Comparison of ENCODE assay signal across 10 cellular contexts in genomic region chr12:67107751-67108269, GRCh38.
"Had no signal": no experiment of that assay in that cellular context is flagged by ENCODE, and none has a peak within 500 bp of the region (broad histone marks: within the 10 kb centered on the region; RNA-seq: fewer than 3 reads in every experiment).

No MANE protein-coding gene starts in this region.

- ATAC-seq: activated naive CD4-positive, alpha-beta T cell treated with anti-CD3 and anti-CD28 coated beads, Interleukin-2, amount 50 U/mL, for 72 hours; effector memory CD8-positive, alpha-beta T cell; left ventricle myocardium superior; mucosa of descending colon had no signal

- H3K9me3 ChIP-seq: mucosa of descending colon had no signal

- DNase-seq: activated CD4-positive, alpha-beta T cell treated with anti-CD3 and anti-CD28 coated beads, Interleukin-2, amount 50 U/mL, for 4 hours; activated CD4-positive, CD25-positive, alpha-beta regulatory T cell treated with anti-CD3 and anti-CD28 coated beads, Interleukin-2, amount 50 U/mL, for 72 hours; activated gamma-delta T cell treated with Interleukin-2 at 50 U/mL for 16 hours; effector memory CD8-positive, alpha-beta T cell; left ventricle myocardium superior; mucosa of descending colon; naive B cell; retina; stimulated activated naive CD4-positive, alpha-beta T cell had no signal

- H3K4me3 ChIP-seq: mucosa of descending colon had no signal
